19 cellular contexts compared by ENCODE assay signal in the genomic region with DNA sequence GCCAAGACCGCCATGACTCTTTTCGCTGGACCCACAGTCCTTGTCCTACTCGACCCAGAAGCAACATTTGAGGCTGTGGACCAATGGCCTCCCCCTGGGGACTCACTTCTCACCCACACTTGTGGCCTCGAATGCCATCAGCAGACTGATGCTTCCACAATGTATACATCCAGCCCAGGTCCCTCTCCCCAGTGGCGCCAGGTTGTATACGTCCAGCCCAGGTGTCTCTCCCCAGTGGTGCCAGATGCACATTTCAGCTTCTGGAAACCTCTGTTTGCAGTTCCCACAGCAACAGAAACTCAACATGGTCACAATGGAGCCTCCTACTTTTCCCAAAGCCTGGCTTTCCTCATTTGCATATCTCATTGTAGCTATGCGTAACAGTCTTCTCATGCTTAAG.
"Had no signal": no experiment of that assay in that cellular context is flagged by ENCODE, and none has a peak within 500 bp of the region (broad histone marks: within the 10 kb centered on the region; RNA-seq: fewer than 3 reads in every experiment).

No MANE protein-coding gene starts in this region.

- H3K27ac Mint-ChIP-seq: T-cell had no signal

- H3K9me3 Mint-ChIP-seq: T-cell had no signal

- H3K9ac ChIP-seq: SK-N-SH had no signal

- H3K4me2 ChIP-seq: SK-N-SH had no signal

- H3K9me3 ChIP-seq: SK-N-SH had no signal

- H3K36me3 Mint-ChIP-seq: T-cell had no signal

- FAIRE-seq: HepG2, RCC 7860 had no signal

- DNase-seq: IMR-90, Karpas-422, KG1, NCI-H1092 treated with DMSO at 0.1 percent for 48 hours, NCI-H1436, NCI-H187, NCI-H2029, NCI-H2081 treated with DMSO at 0.1 percent for 48 hours, NCI-H2171, NCI-H345, NCI-H446 treated with DMSO at 0.1 percent for 48 hours, NCI-H510A treated with DMSO at 0.1 percent for 48 hours, NCI-H69, SHP77, SK-N-SH, SW 1271, T-cell had no signal

- H3K4me3 Mint-ChIP-seq: T-cell had no signal

- H3K4me1 Mint-ChIP-seq: T-cell had no signal

- ATAC-seq: HepG2, T-cell had no signal
